In the genomic region with DNA sequence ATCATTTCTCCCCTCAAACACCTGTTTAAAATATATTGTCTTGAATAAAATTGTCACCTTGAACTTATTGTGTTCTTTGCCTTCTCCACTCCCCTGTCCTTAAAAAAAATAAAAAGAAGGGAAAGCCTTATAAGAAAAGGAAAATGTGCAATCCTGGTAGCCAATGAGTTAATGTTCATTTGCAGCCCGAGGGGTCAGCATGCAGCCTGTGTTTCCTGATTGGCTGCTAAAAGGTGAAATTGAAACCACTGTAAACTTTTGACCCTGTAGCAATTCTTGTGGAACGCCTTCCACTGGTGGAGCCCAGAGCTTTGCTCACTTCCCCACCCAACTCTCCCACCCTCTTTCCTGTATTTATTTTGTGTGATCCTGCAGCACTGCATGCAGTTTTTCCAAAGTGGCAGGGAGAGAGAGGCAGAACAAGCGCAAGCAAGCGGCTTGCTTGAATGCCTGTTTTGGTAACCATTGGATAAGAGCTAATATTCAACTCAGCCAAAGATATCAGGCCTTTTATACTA, we compare ENCODE assay signal across 9 cellular contexts.
DNase-seq lines count a peak whose midpoint lies in the region; ATAC-seq and TF ChIP-seq lines count a peak whose summit lies in the region.
"Had no signal": no experiment of that assay in that cellular context is flagged by ENCODE, and none has a peak within 500 bp of the region (broad histone marks: within the 10 kb centered on the region; RNA-seq: fewer than 3 reads in every experiment).

No MANE protein-coding gene starts in this region.

- H3K4me3 Mint-ChIP-seq in activated CD8-positive, alpha-beta T cell treated with anti-CD3 and anti-CD28 coated beads, Interleukin-2, amount 10 ng/mL, durations not matched to agents 7 days and 5 days = peak overlapping the region; percentile 57
- H3K4me3 Mint-ChIP-seq in osteocyte (ENCODE audit: unreplicated experiment) = peak overlapping the region; percentile 30
- H3K4me3 Mint-ChIP-seq: dendritic cell treated with granulocyte-macrophage colony-stimulating factor and Interleukin-4, amounts not matched to agents 40 ng/mL and 50 ng/mL, for 4 days had no signal

- CTCF ChIA-PET in activated CD8-positive, alpha-beta T cell treated with anti-CD3 and anti-CD28 coated beads, Interleukin-2, amount 10 ng/mL, durations not matched to agents 7 days and 5 days (lab: Charles Lee) = interaction anchor here (0.9 to 1.5 kb wide), 5 partner anchors 10 to 193 kb away, joined by 3 to 7 read pairs (median 3); no protein-coding TSS in a partner anchor

- DNase-seq in NCI-H1417 (lab: John Stamatoyannopoulos, UW) (peak; percentile 18 to 83 (median 64)), NCI-H1417 treated with DMSO at 0.1 percent for 48 hours (lab: John Stamatoyannopoulos, UW) (no peak), NCI-H2196 treated with DMSO at 0.1 percent for 48 hours (lab: John Stamatoyannopoulos, UW; ENCODE audit: unreplicated experiment) (peak; percentile 83), germinal center (ENCODE audit: low spot score) (peak; percentile 47), osteocyte (ENCODE audit: extremely low spot score, unreplicated experiment) (no peak)
- peak; percentile 37 for DNase-seq in activated CD8-positive, alpha-beta T cell treated with anti-CD3 and anti-CD28 coated beads, Interleukin-2, amount 10 ng/mL, durations not matched to agents 7 days and 5 days
- no peak for DNase-seq in activated CD4-positive, CD25-positive, alpha-beta regulatory T cell (lab: John Stamatoyannopoulos, UW)

- no peaks in the 10 kb centered on the region for H3K9me3 Mint-ChIP-seq in activated CD8-positive, alpha-beta T cell treated with anti-CD3 and anti-CD28 coated beads, Interleukin-2, amount 10 ng/mL, durations not matched to agents 7 days and 5 days (ENCODE audit: insufficient read depth)
- H3K9me3 Mint-ChIP-seq in osteocyte (ENCODE audit: unreplicated experiment) = peaks cover 4% of the 10 kb centered on the region
- H3K9me3 Mint-ChIP-seq: dendritic cell treated with granulocyte-macrophage colony-stimulating factor and Interleukin-4, amounts not matched to agents 40 ng/mL and 50 ng/mL, for 4 days had no signal

- peaks cover 22% of the 10 kb centered on the region for H3K36me3 Mint-ChIP-seq in activated CD8-positive, alpha-beta T cell treated with anti-CD3 and anti-CD28 coated beads, Interleukin-2, amount 10 ng/mL, durations not matched to agents 7 days and 5 days (ENCODE audit: low read depth)
- H3K36me3 Mint-ChIP-seq in osteocyte (ENCODE audit: unreplicated experiment) = peaks cover 11% of the 10 kb centered on the region

- H3K27ac Mint-ChIP-seq in activated CD8-positive, alpha-beta T cell treated with anti-CD3 and anti-CD28 coated beads, Interleukin-2, amount 10 ng/mL, durations not matched to agents 7 days and 5 days = peak overlapping the region; percentile 48
- H3K27ac Mint-ChIP-seq in osteocyte (ENCODE audit: unreplicated experiment) = peak overlapping the region; percentile 67
- H3K27ac Mint-ChIP-seq: dendritic cell treated with granulocyte-macrophage colony-stimulating factor and Interleukin-4, amounts not matched to agents 40 ng/mL and 50 ng/mL, for 4 days had no signal

- ATAC-seq in HG02678 (IDR thresholded peaks at IDR 0.05; ENCODE audit: unreplicated experiment) = peak; percentile 67
- ATAC-seq in activated CD8-positive, alpha-beta T cell treated with anti-CD3 and anti-CD28 coated beads, Interleukin-2, amount 10 ng/mL, durations not matched to agents 7 days and 5 days = peak; percentile 69

- no peak for TF ChIP-seq CTCF in osteocyte (IDR thresholded peaks at IDR 0.05)

- H3K4me1 Mint-ChIP-seq in activated CD8-positive, alpha-beta T cell treated with anti-CD3 and anti-CD28 coated beads, Interleukin-2, amount 10 ng/mL, durations not matched to agents 7 days and 5 days (ENCODE audit: low read depth) = peaks cover 48% of the 10 kb centered on the region
- peaks cover 50% of the 10 kb centered on the region for H3K4me1 Mint-ChIP-seq in osteocyte (ENCODE audit: unreplicated experiment)

- POLR2A ChIA-PET in activated CD8-positive, alpha-beta T cell treated with anti-CD3 and anti-CD28 coated beads, Interleukin-2, amount 10 ng/mL, durations not matched to agents 7 days and 5 days (lab: Charles Lee) = interaction anchor here (1.1 to 1.8 kb wide), 2 partner anchors 9 to 74 kb away, joined by 4 read pairs; no protein-coding TSS in a partner anchor

- no peaks in the 10 kb centered on the region for H3K27me3 Mint-ChIP-seq in activated CD8-positive, alpha-beta T cell treated with anti-CD3 and anti-CD28 coated beads, Interleukin-2, amount 10 ng/mL, durations not matched to agents 7 days and 5 days (ENCODE audit: low read depth)
- H3K27me3 Mint-ChIP-seq in osteocyte (ENCODE audit: unreplicated experiment) = no peaks in the 10 kb centered on the region
- H3K27me3 Mint-ChIP-seq: dendritic cell treated with granulocyte-macrophage colony-stimulating factor and Interleukin-4, amounts not matched to agents 40 ng/mL and 50 ng/mL, for 4 days had no signal

Comparison
In these comparisons a context has a peak if more than half of its experiments do, and no peak if none do; other contexts are left out.
1. DNase-seq: peak in NCI-H1417 (3 of 3), NCI-H2196 treated with DMSO at 0.1 percent for 48 hours (single experiment), activated CD8-positive, alpha-beta T cell treated with anti-CD3 and anti-CD28 coated beads, Interleukin-2, amount 10 ng/mL, durations not matched to agents 7 days and 5 days (single experiment) and germinal center (single experiment); none in NCI-H1417 treated with DMSO at 0.1 percent for 48 hours (single experiment), osteocyte (single experiment) and activated CD4-positive, CD25-positive, alpha-beta regulatory T cell (0 of 4).